ENCODE assay signal across 26 cellular contexts in the genomic region with DNA sequence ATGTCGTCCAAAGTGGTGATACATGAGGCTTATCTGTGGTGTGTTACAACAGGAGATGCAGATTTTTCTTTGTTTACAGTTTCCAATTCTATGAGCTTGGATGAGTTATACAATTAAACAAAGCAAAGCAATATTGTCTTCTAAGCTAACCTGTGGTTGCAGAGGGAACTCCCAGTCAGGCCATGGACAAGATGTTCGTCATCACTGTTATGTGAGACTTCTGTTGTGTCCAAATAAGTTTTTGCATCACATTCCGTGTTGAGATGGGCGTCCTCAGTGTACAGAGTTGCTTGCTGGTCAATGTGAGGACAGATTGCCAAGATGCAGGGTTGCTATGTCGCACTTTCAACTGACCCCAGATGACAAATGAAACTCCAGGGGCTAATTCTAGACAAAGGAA.
"Had no signal": no experiment of that assay in that cellular context is flagged by ENCODE, and none has a peak within 500 bp of the region (broad histone marks: within the 10 kb centered on the region; RNA-seq: fewer than 3 reads in every experiment).

No MANE protein-coding gene starts in this region.

- H3K27ac Mint-ChIP-seq: activated naive CD4-positive, alpha-beta T cell treated with anti-CD3 and anti-CD28 coated beads, Interleukin-2, amount 50 U/mL, for 24 hours; activated T-helper 1 cell treated with anti-CD3 and anti-CD28 coated beads, Interleukin-12 subunit alpha, Interleukin-12 subunit beta, Interleukin-2, Interleukin-4 antibody, amounts not matched to agents 30 ng/mL and 10 ng/mL and 1 ng/mL, durations not matched to agents 14 hours and 24 hours and 36 hours; natural killer cell treated with Interleukin-12 subunit alpha and Interleukin-12 subunit beta and Interleukin-15 and Interleukin-18, amount 100 ng/mL, for 72 hours had no signal

- FAIRE-seq: endometrium, frontal cortex had no signal

- H3K27ac ChIP-seq: body of pancreas, cardiac muscle cell, colonic mucosa, epithelial cell of prostate, esophagus squamous epithelium, right lobe of liver, skin epidermis, thoracic aorta, vagina, VCaP had no signal

- H3K4me3 Mint-ChIP-seq: activated naive CD4-positive, alpha-beta T cell treated with anti-CD3 and anti-CD28 coated beads, Interleukin-2, amount 50 U/mL, for 24 hours; activated T-helper 1 cell treated with anti-CD3 and anti-CD28 coated beads, Interleukin-12 subunit alpha, Interleukin-12 subunit beta, Interleukin-2, Interleukin-4 antibody, amounts not matched to agents 30 ng/mL and 10 ng/mL and 1 ng/mL, durations not matched to agents 14 hours and 24 hours and 36 hours; natural killer cell treated with Interleukin-12 subunit alpha and Interleukin-12 subunit beta and Interleukin-15 and Interleukin-18, amount 100 ng/mL, for 72 hours had no signal

- H3K36me3 ChIP-seq: cardiac muscle cell, colonic mucosa, esophagus squamous epithelium, right lobe of liver, thoracic aorta, vagina had no signal

- ATAC-seq: body of pancreas; left ventricle myocardium superior; natural killer cell treated with Interleukin-12 subunit alpha and Interleukin-12 subunit beta and Interleukin-15 and Interleukin-18, amount 100 ng/mL, for 72 hours; right lobe of liver; stimulated activated naive CD8-positive, alpha-beta T cell treated with anti-CD3 and anti-CD28 coated beads, Interleukin-15, Interleukin-2, amounts not matched to agents 100 U/mL and 50 U/mL, for 24 hours had no signal

- H3K9me3 Mint-ChIP-seq: activated naive CD4-positive, alpha-beta T cell treated with anti-CD3 and anti-CD28 coated beads, Interleukin-2, amount 50 U/mL, for 24 hours; activated T-helper 1 cell treated with anti-CD3 and anti-CD28 coated beads, Interleukin-12 subunit alpha, Interleukin-12 subunit beta, Interleukin-2, Interleukin-4 antibody, amounts not matched to agents 30 ng/mL and 10 ng/mL and 1 ng/mL, durations not matched to agents 14 hours and 24 hours and 36 hours; natural killer cell treated with Interleukin-12 subunit alpha and Interleukin-12 subunit beta and Interleukin-15 and Interleukin-18, amount 100 ng/mL, for 72 hours had no signal

- H3K27me3 ChIP-seq: body of pancreas, cardiac muscle cell, colonic mucosa, right lobe of liver, vagina had no signal

- DNase-seq: activated CD4-positive, alpha-beta T cell treated with anti-CD3 and anti-CD28 coated beads for 4 hours; activated CD4-positive, alpha-beta T cell treated with anti-CD3 and anti-CD28 coated beads, Interleukin-2, amount 50 U/mL, for 4 hours; activated T-cell treated with anti-CD3 and anti-CD28 coated beads, Interleukin-2, amount 50 U/mL, for 1 hour; body of pancreas; cerebellar nuclear complex; colonic mucosa; effector CD8-positive, alpha-beta T cell; esophagus squamous epithelium; islet precursor cell; left ventricle myocardium superior; stimulated activated CD4-positive, alpha-beta T cell treated with anti-CD3 and anti-CD28 coated beads, Interleukin-12 subunit alpha, Interleukin-12 subunit beta, amount 100 ng/mL, for 4 hours; stimulated activated CD4-positive, alpha-beta T cell treated with anti-CD3 and anti-CD28 coated beads, Interleukin-4, amount 100 ng/mL, for 1 hour; stimulated activated naive CD8-positive, alpha-beta T cell treated with anti-CD3 and anti-CD28 coated beads, Interleukin-15, Interleukin-2, amounts not matched to agents 100 U/mL and 50 U/mL, for 24 hours; trophoblast cell had no signal

- H3K27me3 Mint-ChIP-seq: activated naive CD4-positive, alpha-beta T cell treated with anti-CD3 and anti-CD28 coated beads, Interleukin-2, amount 50 U/mL, for 24 hours; natural killer cell treated with Interleukin-12 subunit alpha and Interleukin-12 subunit beta and Interleukin-15 and Interleukin-18, amount 100 ng/mL, for 72 hours had no signal

- H3K36me3 Mint-ChIP-seq: activated naive CD4-positive, alpha-beta T cell treated with anti-CD3 and anti-CD28 coated beads, Interleukin-2, amount 50 U/mL, for 24 hours; natural killer cell treated with Interleukin-12 subunit alpha and Interleukin-12 subunit beta and Interleukin-15 and Interleukin-18, amount 100 ng/mL, for 72 hours had no signal

- H3K9me3 ChIP-seq: body of pancreas, colonic mucosa, esophagus squamous epithelium, right lobe of liver, thoracic aorta, vagina had no signal

- H3K4me1 Mint-ChIP-seq: activated naive CD4-positive, alpha-beta T cell treated with anti-CD3 and anti-CD28 coated beads, Interleukin-2, amount 50 U/mL, for 24 hours had no signal

- H3K4me3 ChIP-seq: body of pancreas, cardiac muscle cell, colonic mucosa, esophagus squamous epithelium, right lobe of liver, skin epidermis, thoracic aorta, vagina had no signal
